8 cellular contexts compared by ENCODE assay signal in genomic region chr5:168679515-168679920, GRCh38.
DNase-seq lines count a peak whose midpoint lies in the region; ATAC-seq and TF ChIP-seq lines count a peak whose summit lies in the region.

No MANE protein-coding gene starts in this region.

- H3K79me2 ChIP-seq in osteoblast (ENCODE audit: insufficient read depth, low read length), result no peaks in the 10 kb centered on the region

- no peak overlapping the region for H3K4ac ChIP-seq in IMR-90 (ENCODE audit: low read depth, low read length)

- H4K20me1 ChIP-seq in IMR-90 (ENCODE audit: insufficient read depth, low read length) (no peaks in the 10 kb centered on the region), osteoblast (ENCODE audit: insufficient read depth, low read length) (no peaks in the 10 kb centered on the region)

- CTCF ChIA-PET in IMR-90 (lab: Yijun Ruan, JAX), result interaction anchor here (0.6 kb wide), 2 partner anchors 16 to 466 kb away, joined by 3 read pairs; no protein-coding TSS in a partner anchor

- intact Hi-C loops in IMR-90 (cut with micrococcal nuclease), result loop anchor here (1.0 to 5.0 kb wide), 6 partner anchors 268 to 902 kb away; no protein-coding TSS in a partner anchor

- no TSS peak for BruUV-seq in IMR-90 (replicated peaks; lab: Mats Ljungman, UMichigan)

- no peak overlapping the region for H3K27ac ChIP-seq in IMR-90 (ENCODE audit: insufficient read depth, low read length)
- H3K27ac ChIP-seq in gastroesophageal sphincter, result no peak overlapping the region
- no peak overlapping the region for H3K27ac ChIP-seq in osteoblast (ENCODE audit: low read depth, low read length)
- H3K27ac ChIP-seq in tibial nerve, result no peak overlapping the region

- H2BK20ac ChIP-seq in IMR-90 (ENCODE audit: low read depth, low read length), result no peak overlapping the region

- no peak overlapping the region for H3K4me3 ChIP-seq in IMR-90 (ENCODE audit: insufficient read depth, low read depth, low read length)
- H3K4me3 ChIP-seq in gastroesophageal sphincter, result no peak overlapping the region
- H3K4me3 ChIP-seq in osteoblast (ENCODE audit: insufficient read depth, low read length), result no peak overlapping the region
- H3K4me3 ChIP-seq in tibial nerve, result no peak overlapping the region

- H3K4me2 ChIP-seq in IMR-90 (ENCODE audit: low read depth, low read length) (no peak overlapping the region), osteoblast (ENCODE audit: insufficient read depth, low read length) (peak overlapping the region; percentile 44)

- H2AK5ac ChIP-seq in IMR-90 (ENCODE audit: low read depth, low read length), result no peak overlapping the region

- no peak overlapping the region for H3K14ac ChIP-seq in IMR-90 (replicated peaks; ENCODE audit: low read depth, low read length)

- TF ChIP-seq POLR2A in IMR-90 (IDR thresholded peaks at IDR 0.05; ENCODE audit: low read depth, low read length) (no peak), gastroesophageal sphincter (IDR thresholded peaks at IDR 0.05) (no peak), tibial nerve (IDR thresholded peaks at IDR 0.05) (no peak)

- no peak overlapping the region for H3K18ac ChIP-seq in IMR-90 (ENCODE audit: low read depth, low read length)

- H3K9me3 ChIP-seq in IMR-90 (ENCODE audit: control insufficient read depth, insufficient read depth, low read length), result no peaks in the 10 kb centered on the region
- H3K9me3 ChIP-seq in gastroesophageal sphincter, result no peaks in the 10 kb centered on the region
- no peaks in the 10 kb centered on the region for H3K9me3 ChIP-seq in osteoblast (ENCODE audit: low read depth, low read length)
- H3K9me3 ChIP-seq in tibial nerve, result no peaks in the 10 kb centered on the region

- H2BK5ac ChIP-seq in IMR-90 (ENCODE audit: low read depth, low read length, poor library complexity, severe bottlenecking), result no peak overlapping the region

- WGBS in IMR-90 (ENCODE audit: extremely low coverage in 2 of 2, insufficient read length in 1 of 2), 2 experiments, result no CpG with 5 or more reads among the region's 9 CpGs
- no CpG with 5 or more reads among the region's 9 CpGs for WGBS in gastroesophageal sphincter (ENCODE audit: low coverage in 1 of 2), 2 donors
- WGBS in tibial nerve, 2 donors, result 6 to 7% methylated on average over 9 of the region's 9 CpGs

- dilution Hi-C loops in IMR-90 (cut with HindIII; ENCODE audit: low sequenced_read_pairs, unreplicated experiment), result no loop called here

- H3K56ac ChIP-seq in IMR-90 (ENCODE audit: extremely low read depth, insufficient read depth, low read length), result no peak overlapping the region

- H3K27me3 ChIP-seq in IMR-90 (ENCODE audit: control insufficient read depth, insufficient read depth, low read length) (no peaks in the 10 kb centered on the region; the same call in 1 of the 2 replicates), gastroesophageal sphincter (no peaks in the 10 kb centered on the region), osteoblast (ENCODE audit: insufficient read depth, low read length) (no peaks in the 10 kb centered on the region), tibial nerve (no peaks in the 10 kb centered on the region)

- H3K79me1 ChIP-seq in IMR-90 (ENCODE audit: low read depth in 1 of 2, low read length in 2 of 2), result no peaks in the 10 kb centered on the region

- no peak overlapping the region for H2BK15ac ChIP-seq in IMR-90 (ENCODE audit: low read depth, low read length)

- no peaks in the 10 kb centered on the region for H3K4me1 ChIP-seq in IMR-90 (ENCODE audit: control insufficient read depth, insufficient read depth, low read length)
- H3K4me1 ChIP-seq in gastroesophageal sphincter, result peaks cover 0 to 40% (median 2%) of the 10 kb centered on the region in 3 donors
- H3K4me1 ChIP-seq in osteoblast (ENCODE audit: insufficient read depth, low read length), result peaks cover 13% of the 10 kb centered on the region
- peaks cover 0 to 35% (median 0%) of the 10 kb centered on the region in 4 donors for H3K4me1 ChIP-seq in tibial nerve

- no peak overlapping the region for H2BK120ac ChIP-seq in IMR-90 (ENCODE audit: low read depth, low read length)

- H3K23ac ChIP-seq in IMR-90 (ENCODE audit: low read depth, low read length), result no peak overlapping the region

- H4K8ac ChIP-seq in IMR-90 (ENCODE audit: low read depth in 2 of 2, low read length in 2 of 2), result no peak overlapping the region

- TF ChIP-seq EP300 in gastroesophageal sphincter (IDR thresholded peaks at IDR 0.05), result no peak
- TF ChIP-seq EP300 in tibial nerve (IDR thresholded peaks at IDR 0.05), result no peak

- H2AFZ ChIP-seq in IMR-90 (replicated peaks; ENCODE audit: low read length, poor library complexity) (peak overlapping the region; percentile 80), osteoblast (ENCODE audit: low read length) (no peak overlapping the region)

- H3K9ac ChIP-seq in IMR-90 (ENCODE audit: low read depth, low read length), result no peak overlapping the region

- POLR2A ChIA-PET in IMR-90 (lab: Charles Lee; ENCODE audit: unreplicated experiment), result no interaction called here

- peak; percentile 84 for TF ChIP-seq RAD21 in IMR-90 (IDR thresholded peaks at IDR 0.05; ENCODE audit: low read length)

- no peak overlapping the region for H4K91ac ChIP-seq in IMR-90 (ENCODE audit: insufficient read depth, low read depth, low read length)

- peak; percentile 80 for DNase-seq in AG20443 (ENCODE audit: low spot score)
- peak; percentile 70 for DNase-seq in IMR-90
- DNase-seq in RKO (ENCODE audit: low spot score), result peak; percentile 61
- peak; percentile 82 for DNase-seq in activated effector memory CD4-positive, alpha-beta T cell treated with anti-CD3 and anti-CD28 coated beads, Interleukin-2, amount 50 U/mL, for 16 hours
- DNase-seq in osteoblast (ENCODE audit: insufficient read length, low spot score, missing footprints), result peak; percentile 85
- peak; percentile 70 to 81 for DNase-seq in tibial nerve (ENCODE audit: low spot score in 2 of 2)

- H2AK9ac ChIP-seq in IMR-90 (replicated peaks; ENCODE audit: low read depth, low read length, poor library complexity), result peak overlapping the region; percentile 82

- no peaks in the 10 kb centered on the region for H3K9me1 ChIP-seq in IMR-90 (ENCODE audit: insufficient read depth, low read length)

- H3K36me3 ChIP-seq in IMR-90 (ENCODE audit: control insufficient read depth, insufficient read depth, low read length), result no peaks in the 10 kb centered on the region
- peaks cover 0 to 14% of the 10 kb centered on the region in 2 donors for H3K36me3 ChIP-seq in gastroesophageal sphincter
- no peaks in the 10 kb centered on the region for H3K36me3 ChIP-seq in osteoblast (ENCODE audit: insufficient read depth, low read length)
- no peaks in the 10 kb centered on the region for H3K36me3 ChIP-seq in tibial nerve

- ATAC-seq in GM19043 (IDR thresholded peaks at IDR 0.05; ENCODE audit: low read depth, unreplicated experiment), result peak; percentile 69
- ATAC-seq in IMR-90 (ENCODE audit: low read depth), result peak; percentile 82
- ATAC-seq in gastroesophageal sphincter, result peak; percentile 55

- in situ Hi-C loops in IMR-90 (cut with MboI; ENCODE audit: low sequenced_read_pairs), result loop anchor here (10.0 to 25.0 kb wide), 2 partner anchors 625 to 883 kb away; partner anchors contain the start of gene SLIT3

- TF ChIP-seq CTCF in IMR-90 (conservative IDR thresholded peaks at IDR 0.05; ENCODE audit: low read depth, low read length), result peak; percentile 83
- TF ChIP-seq CTCF in gastroesophageal sphincter (IDR thresholded peaks at IDR 0.05), result peak; percentile 80 to 92 (median 88)
- TF ChIP-seq CTCF in osteoblast (IDR thresholded peaks at IDR 0.05; ENCODE audit: extremely low read depth, low read depth, low read length), result peak; percentile 92
- peak; percentile 86 to 92 (median 87) for TF ChIP-seq CTCF in tibial nerve (IDR thresholded peaks at IDR 0.05)

- H4K5ac ChIP-seq in IMR-90 (ENCODE audit: low read depth, low read length), result no peak overlapping the region

TF ChIP-seq in IMR-90, 13 proteins besides CTCF, POLR2A, EP300 and RAD21:
- peak; percentile 61 for TF ChIP-seq SMC3 (IDR thresholded peaks at IDR 0.05; ENCODE audit: low read depth, low read length)
- no peak for TF ChIP-seq MXI1 (IDR thresholded peaks at IDR 0.05; ENCODE audit: borderline replicate concordance, low read depth, low read length)
